In the genomic region with DNA sequence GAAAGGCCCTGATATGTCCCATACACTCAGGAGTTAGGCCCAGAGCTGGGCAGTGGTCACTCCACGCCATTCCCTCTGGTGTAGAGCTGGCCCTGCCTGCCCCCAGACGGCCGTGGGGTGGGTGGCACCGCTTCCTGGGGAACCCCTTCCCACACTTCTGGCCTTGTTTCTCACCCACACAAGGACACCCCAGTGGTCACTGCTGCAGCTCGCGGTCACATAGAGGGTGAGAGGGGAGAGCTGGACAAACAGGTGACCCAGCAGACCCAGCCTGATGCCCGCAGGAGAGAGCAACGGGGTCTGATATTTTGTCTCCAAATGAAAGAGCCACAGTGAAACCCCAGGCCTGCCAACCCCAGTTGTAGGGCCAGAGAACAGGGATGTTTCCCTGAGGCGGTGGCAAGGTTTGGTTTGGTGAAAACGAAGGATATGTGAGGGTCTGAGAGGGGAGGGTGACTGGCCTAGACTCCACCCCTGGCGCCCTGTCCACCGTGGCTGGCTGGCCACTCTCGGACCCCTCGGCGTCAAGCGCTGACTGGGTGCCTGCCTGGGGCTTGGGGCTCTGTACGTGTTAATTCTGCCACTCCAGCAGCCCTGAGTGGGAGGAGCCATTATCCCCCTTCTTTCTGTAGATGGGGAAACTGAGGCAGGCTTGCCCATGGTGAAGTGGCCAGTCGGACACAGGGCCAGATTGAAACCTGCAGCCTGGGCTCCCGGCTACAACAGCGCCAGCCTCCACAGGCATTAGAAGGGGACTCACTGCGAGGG, we compare ENCODE assay signal across 10 cellular contexts.
DNase-seq lines count a peak whose midpoint lies in the region; ATAC-seq and TF ChIP-seq lines count a peak whose summit lies in the region.
"Had no signal": no experiment of that assay in that cellular context is flagged by ENCODE, and none has a peak within 500 bp of the region (broad histone marks: within the 10 kb centered on the region; RNA-seq: fewer than 3 reads in every experiment).

No MANE protein-coding gene starts in this region.

- H3K27ac ChIP-seq in AG04450 (ENCODE audit: low read depth, low read length) (peak overlapping the region; percentile 57), esophagus squamous epithelium (peak overlapping the region; percentile 92 to 100 (median 100)), ovary (peak overlapping the region; percentile 94 to 98)

- intact Hi-C loops in esophagus squamous epithelium (cut with DNase I) (no loop called here), ovary (cut with DNase I) (loop anchor here in 1 of 4 donors (10.0 kb wide), 1 partner anchor 64 kb away; no protein-coding TSS in a partner anchor)

- POLR2A ChIA-PET in AG04450 (lab: Yijun Ruan, JAX), result interaction anchor here (1.3 kb wide), 1 partner anchor 9 kb away, joined by 3 read pairs; no protein-coding TSS in a partner anchor

- H3K4me1 ChIP-seq in esophagus squamous epithelium (peaks cover 70 to 100% (median 73%) of the 10 kb centered on the region in 3 donors), ovary (ENCODE audit: insufficient read depth) (peaks cover 12% of the 10 kb centered on the region)

- peak overlapping the region; percentile 18; the same call in 1 of the 2 replicates for H3K4me3 ChIP-seq in AG04450 (ENCODE audit: low read depth, low read length)
- H3K4me3 ChIP-seq in esophagus squamous epithelium, result peak overlapping the region; percentile 37 to 96 (median 80)
- peak overlapping the region; percentile 78 for H3K4me3 ChIP-seq in ovary

- CTCF ChIA-PET in AG04450 (lab: Charles Lee), result interaction anchor here (2.5 kb wide), 1 partner anchor 73 kb away, joined by 14 read pairs; no protein-coding TSS in a partner anchor

- H3K9me3 ChIP-seq in AG04450 (ENCODE audit: control insufficient read depth, insufficient read depth, low read length) (peaks cover 3% of the 10 kb centered on the region; the same call in 1 of the 2 replicates), esophagus squamous epithelium (no peaks in the 10 kb centered on the region), ovary (no peaks in the 10 kb centered on the region)

- TF ChIP-seq EP300 in ovary (IDR thresholded peaks at IDR 0.05), result no peak

- no peak for DNase-seq in AG04450 (ENCODE audit: low read depth, low spot score)
- DNase-seq in RKO (ENCODE audit: low spot score), result peak; percentile 24
- DNase-seq in esophagus squamous epithelium (lab: John Stamatoyannopoulos, UW), result no peak
- peak in 2 of 5 donors; percentile 44 to 56 for DNase-seq in ovary
- no peak for DNase-seq in HT-29 (ENCODE audit: low spot score)
- DNase-seq: CD4-positive, CD25-positive, alpha-beta regulatory T cell; H9 had no signal

- TF ChIP-seq CTCF in AG04450 (IDR thresholded peaks at IDR 0.05; ENCODE audit: low read depth, low read length) (no peak), esophagus squamous epithelium (IDR thresholded peaks at IDR 0.05) (no peak), ovary (IDR thresholded peaks at IDR 0.05) (no peak)

- 8 to 31% methylated on average over 4 to 10 of the region's 21 CpGs for WGBS in esophagus squamous epithelium, 2 donors
- 4 to 16% (median 6%) methylated on average over 15 to 21 of the region's 21 CpGs for WGBS in ovary, 3 donors

- H3K27me3 ChIP-seq in AG04450 (ENCODE audit: control insufficient read depth, insufficient read depth, low read length) (no peaks in the 10 kb centered on the region), esophagus squamous epithelium (no peaks in the 10 kb centered on the region), ovary (no peaks in the 10 kb centered on the region)

- no peak for TF ChIP-seq POLR2A in esophagus squamous epithelium (IDR thresholded peaks at IDR 0.05)
- no peak for TF ChIP-seq POLR2A in ovary (IDR thresholded peaks at IDR 0.05)

- ATAC-seq in GM18519 (IDR thresholded peaks at IDR 0.05; ENCODE audit: low FRiP score, unreplicated experiment) (no peak), GM21528 (IDR thresholded peaks at IDR 0.05; ENCODE audit: low FRiP score, unreplicated experiment) (no peak), HG03135 (IDR thresholded peaks at IDR 0.05; ENCODE audit: unreplicated experiment) (no peak)

- H3K36me3 ChIP-seq in esophagus squamous epithelium, result peaks cover 0 to 10% (median 0%) of the 10 kb centered on the region in 3 donors
- H3K36me3 ChIP-seq in ovary, result no peaks in the 10 kb centered on the region

Comparison
In these comparisons a context has a peak if more than half of its experiments do, and no peak if none do; other contexts are left out.
1. H3K4me3 ChIP-seq: peak in every context shown above with its lines; median percentile 80 in esophagus squamous epithelium; 78 in ovary; 18 in AG04450.